Comparison of ENCODE assay signal across 21 cellular contexts in genomic region chr10:123852411-123852951, GRCh38. TPM values are rescaled to one million over a fixed set of nuclear protein-coding genes. Genes with fewer than 3 reads are reported as not detected.
"Had no signal": no experiment of that assay in that cellular context is flagged by ENCODE, and none has a peak within 500 bp of the region (broad histone marks: within the 10 kb centered on the region; RNA-seq: fewer than 3 reads in every experiment).

No MANE protein-coding gene starts in this region.

- H3K27me3 ChIP-seq: colonic mucosa, esophagus squamous epithelium, gastrocnemius medialis had no signal

- H3K27ac Mint-ChIP-seq: dendritic cell treated with granulocyte-macrophage colony-stimulating factor and Interleukin-4, amounts not matched to agents 40 ng/mL and 50 ng/mL, for 4 days; mesothelial cell of epicardium had no signal

- H3K9me3 ChIP-seq: colonic mucosa, esophagus squamous epithelium, gastrocnemius medialis, heart right ventricle, left lung, lower lobe of right lung, mucosa of descending colon had no signal

- H3K4me3 Mint-ChIP-seq: dendritic cell treated with granulocyte-macrophage colony-stimulating factor and Interleukin-4, amounts not matched to agents 40 ng/mL and 50 ng/mL, for 4 days; mesothelial cell of epicardium had no signal

- H3K36me3 ChIP-seq: colonic mucosa, esophagus squamous epithelium, gastrocnemius medialis, heart right ventricle, left lung, lower lobe of right lung had no signal

- DNase-seq: cerebellar nuclear complex; colonic mucosa; cortex of kidney; effector CD4-positive, alpha-beta T cell; effector memory CD4-positive, alpha-beta T cell; esophagus squamous epithelium; foreskin fibroblast; foreskin melanocyte; gastrocnemius medialis; glutamatergic neuron; heart right ventricle; hippocampal formation; left cardiac atrium; left lung; left ventricle myocardium superior; lower lobe of right lung; mesenchymal stem cell; mucosa of descending colon had no signal

- H3K27ac ChIP-seq: colonic mucosa, esophagus squamous epithelium, gastrocnemius medialis, heart right ventricle, left lung, lower lobe of right lung had no signal

- ATAC-seq: gastrocnemius medialis, heart right ventricle, left cardiac atrium, left lung, left ventricle myocardium superior, lower lobe of right lung, mucosa of descending colon had no signal

- H3K9me3 Mint-ChIP-seq: dendritic cell treated with granulocyte-macrophage colony-stimulating factor and Interleukin-4, amounts not matched to agents 40 ng/mL and 50 ng/mL, for 4 days had no signal

- H3K4me3 ChIP-seq: colonic mucosa, esophagus squamous epithelium, gastrocnemius medialis, heart right ventricle, left lung, lower lobe of right lung, mucosa of descending colon had no signal

- H3K36me3 Mint-ChIP-seq: mesothelial cell of epicardium had no signal

- H3K4me1 ChIP-seq: gastrocnemius medialis, lower lobe of right lung had no signal

RNA-seq across cellular contexts. Expression of gene CPXM2, which starts 39.1 kb away (rescaled TPM):
- total RNA-seq: chondrocyte had no signal
